Comparison of ENCODE assay signal across 1 cellular context in the genomic region with DNA sequence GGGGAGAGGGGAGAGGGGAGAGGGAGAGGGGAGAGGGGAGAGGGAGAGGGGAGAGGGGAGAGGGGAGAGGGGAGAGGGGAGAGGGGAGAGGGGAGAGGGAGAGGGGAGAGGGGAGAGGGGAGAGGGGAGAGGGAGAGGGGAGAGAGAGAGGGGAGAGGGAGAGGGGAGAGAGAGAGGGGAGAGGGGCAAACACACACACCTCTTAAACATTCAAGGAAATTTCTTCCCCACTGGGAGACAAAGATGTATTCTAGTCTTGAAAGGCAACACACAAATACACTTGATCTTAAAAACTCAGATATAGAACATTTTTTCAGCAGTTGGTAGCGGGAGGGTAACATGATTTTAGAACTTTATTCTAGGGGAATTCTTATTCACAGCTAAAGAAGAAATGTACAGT.
TF ChIP-seq lines count a peak whose summit lies in the region.

No MANE protein-coding gene starts in this region.

TF ChIP-seq in K562, 482 proteins besides CTCF, POLR2A, EP300 and RAD21:
- TF ChIP-seq PCBP1 (IDR thresholded peaks at IDR 0.05; ENCODE audit: low read depth, low read length, poor library complexity, severe bottlenecking), result peak; percentile 92
TF ChIP-seq in K562: peak in this region for 1; not testable (repeated sequence) for 481.
